In genomic region chr12:130761537-130762318, GRCh38 we compare ENCODE assay signal across 8 cellular contexts. TPM values are rescaled to one million over a fixed set of nuclear protein-coding genes. Genes with fewer than 3 reads are reported as not detected.
A peak's percentile ranks its signal among the peaks of the same experiment; 100 is the strongest.
DNase-seq lines count a peak whose midpoint lies in the region; ATAC-seq and TF ChIP-seq lines count a peak whose summit lies in the region.

No MANE protein-coding gene starts in this region.

- H3K36me3 ChIP-seq in mucosa of descending colon (ENCODE audit: low read depth) = no peaks in the 10 kb centered on the region

- no peak overlapping the region for H3K4me3 ChIP-seq in mucosa of descending colon

- intact Hi-C loops in mucosa of descending colon (cut with DNase I, micrococcal nuclease) = loop anchor here in 1 of 2 donors (5.0 kb wide), 1 partner anchor 56 kb away; no protein-coding TSS in a partner anchor

- no peaks in the 10 kb centered on the region for H3K4me1 ChIP-seq in mucosa of descending colon (ENCODE audit: low read depth)

- peak; percentile 15 for DNase-seq in DMS79 (lab: John Stamatoyannopoulos, UW)
- DNase-seq in NCI-H2107 (lab: John Stamatoyannopoulos, UW) = peak; percentile 53
- peak; percentile 61 for DNase-seq in activated CD4-positive, alpha-beta T cell treated with anti-CD3 and anti-CD28 coated beads, Interleukin-2, amount 50 U/mL, for 1 hour
- DNase-seq in effector CD8-positive, alpha-beta T cell (lab: John Stamatoyannopoulos, UW) = peak; percentile 12
- peak in 2 of 3 donors; percentile 57 to 63 for DNase-seq in mucosa of descending colon
- peak; percentile 19 to 25 for DNase-seq in stimulated activated CD8-positive, alpha-beta memory T cell treated with anti-CD3 and anti-CD28 coated beads, Interleukin-7, amount 100 ng/mL, for 4 hours (ENCODE audit: low read depth in 2 of 2)

- ATAC-seq in GM21717 (IDR thresholded peaks at IDR 0.05; ENCODE audit: unreplicated experiment) (peak; percentile 49), mucosa of descending colon (peak; percentile 67), GM19324 (IDR thresholded peaks at IDR 0.05; ENCODE audit: low FRiP score, unreplicated experiment) (no peak)

- TF ChIP-seq CTCF in mucosa of descending colon (IDR thresholded peaks at IDR 0.05) = no peak

- H3K9me3 ChIP-seq in mucosa of descending colon = peaks cover 6% of the 10 kb centered on the region

RNA-seq across cellular contexts. Expression of gene RIMBP2, which starts 45.6 kb away (rescaled TPM):
- total RNA-seq in mucosa of descending colon = 1 to 10 TPM; 2.3 to 5.9 (median 5.4) TPM
